In the genomic region with DNA sequence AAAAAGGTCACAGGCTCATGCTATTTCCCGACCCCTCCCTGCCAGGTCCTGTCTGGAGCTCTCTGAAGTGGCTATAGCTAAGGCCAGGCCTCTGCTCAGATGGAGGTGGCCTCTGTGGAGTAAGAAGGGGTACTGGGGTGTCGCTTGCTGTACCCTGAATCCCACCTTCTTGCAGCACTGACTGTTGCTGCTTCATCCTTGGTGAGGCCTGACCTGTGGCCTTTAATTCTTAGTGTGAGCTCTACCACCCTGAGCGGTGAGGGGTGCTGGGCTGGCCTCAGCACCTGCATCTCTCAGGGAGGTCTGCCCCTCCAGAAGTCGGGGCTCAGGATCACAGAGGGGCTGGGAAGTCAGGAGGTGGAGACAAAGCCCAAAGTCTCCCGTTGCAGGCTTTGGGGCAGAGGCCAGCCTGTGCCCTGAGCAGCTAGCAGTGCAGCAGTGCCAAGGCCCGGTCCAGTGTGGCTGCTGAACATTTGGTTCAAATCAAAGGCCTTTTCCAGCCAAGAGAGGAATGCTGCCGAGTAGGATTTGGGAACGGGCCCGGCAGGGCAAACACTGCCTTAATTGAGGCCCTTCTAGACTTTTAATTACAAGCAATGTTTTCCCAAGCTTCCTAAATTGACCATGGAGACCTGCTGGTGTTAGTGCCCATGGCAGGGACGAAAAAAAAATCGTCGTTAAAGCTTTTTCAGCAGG, we compare ENCODE assay signal across 1 cellular context.
TF ChIP-seq lines count a peak whose summit lies in the region.

No MANE protein-coding gene starts in this region.

TF ChIP-seq in HepG2, 621 proteins besides CTCF, POLR2A, EP300 and RAD21 (continued from another document and continues in another):
- TF ChIP-seq, protein P1, sequence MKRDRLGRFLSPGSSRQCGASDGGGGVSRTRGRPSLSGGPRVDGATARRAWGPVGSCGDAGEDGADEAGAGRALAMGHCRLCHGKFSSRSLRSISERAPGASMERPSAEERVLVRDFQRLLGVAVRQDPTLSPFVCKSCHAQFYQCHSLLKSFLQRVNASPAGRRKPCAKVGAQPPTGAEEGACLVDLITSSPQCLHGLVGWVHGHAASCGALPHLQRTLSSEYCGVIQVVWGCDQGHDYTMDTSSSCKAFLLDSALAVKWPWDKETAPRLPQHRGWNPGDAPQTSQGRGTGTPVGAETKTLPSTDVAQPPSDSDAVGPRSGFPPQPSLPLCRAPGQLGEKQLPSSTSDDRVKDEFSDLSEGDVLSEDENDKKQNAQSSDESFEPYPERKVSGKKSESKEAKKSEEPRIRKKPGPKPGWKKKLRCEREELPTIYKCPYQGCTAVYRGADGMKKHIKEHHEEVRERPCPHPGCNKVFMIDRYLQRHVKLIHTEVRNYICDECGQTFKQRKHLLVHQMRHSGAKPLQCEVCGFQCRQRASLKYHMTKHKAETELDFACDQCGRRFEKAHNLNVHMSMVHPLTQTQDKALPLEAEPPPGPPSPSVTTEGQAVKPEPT (CRISPR knock-in tag; IDR thresholded peaks at IDR 0.05; ENCODE audit: low read depth): no peak
- TF ChIP-seq NFRKB (IDR thresholded peaks at IDR 0.05): no peak
- 0 out of 2 replicates have a peak, but pooled peaks have one; percentile 7 for TF ChIP-seq FOXC1 (CRISPR knock-in tag; IDR thresholded peaks at IDR 0.05; ENCODE audit: borderline replicate concordance)
- TF ChIP-seq ZNF558 (CRISPR knock-in tag; IDR thresholded peaks at IDR 0.05; ENCODE audit: borderline replicate concordance): no peak
- TF ChIP-seq ATAD3A (CRISPR knock-in tag; IDR thresholded peaks at IDR 0.05): 0 out of 2 replicates have a peak, but pooled peaks have one; percentile 44
- TF ChIP-seq ZNF552 (CRISPR knock-in tag; IDR thresholded peaks at IDR 0.05; ENCODE audit: borderline replicate concordance): no peak
- TF ChIP-seq PAWR (CRISPR knock-in tag; IDR thresholded peaks at IDR 0.05; ENCODE audit: borderline replicate concordance): no peak
- TF ChIP-seq, protein P2, sequence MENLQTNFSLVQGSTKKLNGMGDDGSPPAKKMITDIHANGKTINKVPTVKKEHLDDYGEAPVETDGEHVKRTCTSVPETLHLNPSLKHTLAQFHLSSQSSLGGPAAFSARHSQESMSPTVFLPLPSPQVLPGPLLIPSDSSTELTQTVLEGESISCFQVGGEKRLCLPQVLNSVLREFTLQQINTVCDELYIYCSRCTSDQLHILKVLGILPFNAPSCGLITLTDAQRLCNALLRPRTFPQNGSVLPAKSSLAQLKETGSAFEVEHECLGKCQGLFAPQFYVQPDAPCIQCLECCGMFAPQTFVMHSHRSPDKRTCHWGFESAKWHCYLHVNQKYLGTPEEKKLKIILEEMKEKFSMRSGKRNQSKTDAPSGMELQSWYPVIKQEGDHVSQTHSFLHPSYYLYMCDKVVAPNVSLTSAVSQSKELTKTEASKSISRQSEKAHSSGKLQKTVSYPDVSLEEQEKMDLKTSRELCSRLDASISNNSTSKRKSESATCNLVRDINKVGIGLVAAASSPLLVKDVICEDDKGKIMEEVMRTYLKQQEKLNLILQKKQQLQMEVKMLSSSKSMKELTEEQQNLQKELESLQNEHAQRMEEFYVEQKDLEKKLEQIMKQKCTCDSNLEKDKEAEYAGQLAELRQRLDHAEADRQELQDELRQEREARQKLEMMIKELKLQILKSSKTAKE (CRISPR knock-in tag; IDR thresholded peaks at IDR 0.05; ENCODE audit: borderline replicate concordance): no peak
- TF ChIP-seq PLRG1 (conservative IDR thresholded peaks at IDR 0.05): no peak
- no peak for TF ChIP-seq ZNF101 (CRISPR knock-in tag; IDR thresholded peaks at IDR 0.05; ENCODE audit: borderline replicate concordance, low read depth)
- TF ChIP-seq ZFP36 (IDR thresholded peaks at IDR 0.05; ENCODE audit: borderline replicate concordance, low read depth, low read length, partially characterized antibody): no peak
- TF ChIP-seq, protein P3, sequence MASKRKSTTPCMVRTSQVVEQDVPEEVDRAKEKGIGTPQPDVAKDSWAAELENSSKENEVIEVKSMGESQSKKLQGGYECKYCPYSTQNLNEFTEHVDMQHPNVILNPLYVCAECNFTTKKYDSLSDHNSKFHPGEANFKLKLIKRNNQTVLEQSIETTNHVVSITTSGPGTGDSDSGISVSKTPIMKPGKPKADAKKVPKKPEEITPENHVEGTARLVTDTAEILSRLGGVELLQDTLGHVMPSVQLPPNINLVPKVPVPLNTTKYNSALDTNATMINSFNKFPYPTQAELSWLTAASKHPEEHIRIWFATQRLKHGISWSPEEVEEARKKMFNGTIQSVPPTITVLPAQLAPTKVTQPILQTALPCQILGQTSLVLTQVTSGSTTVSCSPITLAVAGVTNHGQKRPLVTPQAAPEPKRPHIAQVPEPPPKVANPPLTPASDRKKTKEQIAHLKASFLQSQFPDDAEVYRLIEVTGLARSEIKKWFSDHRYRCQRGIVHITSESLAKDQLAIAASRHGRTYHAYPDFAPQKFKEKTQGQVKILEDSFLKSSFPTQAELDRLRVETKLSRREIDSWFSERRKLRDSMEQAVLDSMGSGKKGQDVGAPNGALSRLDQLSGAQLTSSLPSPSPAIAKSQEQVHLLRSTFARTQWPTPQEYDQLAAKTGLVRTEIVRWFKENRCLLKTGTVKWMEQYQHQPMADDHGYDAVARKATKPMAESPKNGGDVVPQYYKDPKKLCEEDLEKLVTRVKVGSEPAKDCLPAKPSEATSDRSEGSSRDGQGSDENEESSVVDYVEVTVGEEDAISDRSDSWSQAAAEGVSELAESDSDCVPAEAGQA (IDR thresholded peaks at IDR 0.05; ENCODE audit: low read depth): no peak
- TF ChIP-seq, protein P3 (CRISPR knock-in tag; IDR thresholded peaks at IDR 0.05; ENCODE audit: borderline replicate concordance): no peak
- TF ChIP-seq ZBTB3 (CRISPR knock-in tag; IDR thresholded peaks at IDR 0.05; ENCODE audit: borderline replicate concordance, low read depth): no peak
- TF ChIP-seq, protein P4, sequence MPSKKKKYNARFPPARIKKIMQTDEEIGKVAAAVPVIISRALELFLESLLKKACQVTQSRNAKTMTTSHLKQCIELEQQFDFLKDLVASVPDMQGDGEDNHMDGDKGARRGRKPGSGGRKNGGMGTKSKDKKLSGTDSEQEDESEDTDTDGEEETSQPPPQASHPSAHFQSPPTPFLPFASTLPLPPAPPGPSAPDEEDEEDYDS (CRISPR knock-in tag; IDR thresholded peaks at IDR 0.05): no peak
- no peak for TF ChIP-seq ZNF350 (CRISPR knock-in tag; IDR thresholded peaks at IDR 0.05; ENCODE audit: borderline replicate concordance, low read depth)
- peak; percentile 45; the same call in 1 of the 2 replicates for TF ChIP-seq ZNF768 (CRISPR knock-in tag; IDR thresholded peaks at IDR 0.05)
- TF ChIP-seq ZBTB7B (CRISPR knock-in tag; IDR thresholded peaks at IDR 0.05): no peak; the same call in 1 of the 2 replicates
- no peak for TF ChIP-seq ETV6 (CRISPR knock-in tag; conservative IDR thresholded peaks at IDR 0.05)
- TF ChIP-seq KLF16 (CRISPR knock-in tag; IDR thresholded peaks at IDR 0.05): no peak
- TF ChIP-seq KAT2B (IDR thresholded peaks at IDR 0.05; ENCODE audit: borderline replicate concordance, low read depth, low read length): no peak
- TF ChIP-seq, protein P5, sequence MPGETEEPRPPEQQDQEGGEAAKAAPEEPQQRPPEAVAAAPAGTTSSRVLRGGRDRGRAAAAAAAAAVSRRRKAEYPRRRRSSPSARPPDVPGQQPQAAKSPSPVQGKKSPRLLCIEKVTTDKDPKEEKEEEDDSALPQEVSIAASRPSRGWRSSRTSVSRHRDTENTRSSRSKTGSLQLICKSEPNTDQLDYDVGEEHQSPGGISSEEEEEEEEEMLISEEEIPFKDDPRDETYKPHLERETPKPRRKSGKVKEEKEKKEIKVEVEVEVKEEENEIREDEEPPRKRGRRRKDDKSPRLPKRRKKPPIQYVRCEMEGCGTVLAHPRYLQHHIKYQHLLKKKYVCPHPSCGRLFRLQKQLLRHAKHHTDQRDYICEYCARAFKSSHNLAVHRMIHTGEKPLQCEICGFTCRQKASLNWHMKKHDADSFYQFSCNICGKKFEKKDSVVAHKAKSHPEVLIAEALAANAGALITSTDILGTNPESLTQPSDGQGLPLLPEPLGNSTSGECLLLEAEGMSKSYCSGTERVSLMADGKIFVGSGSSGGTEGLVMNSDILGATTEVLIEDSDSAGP (CRISPR knock-in tag; IDR thresholded peaks at IDR 0.05; ENCODE audit: borderline replicate concordance): no peak
- no peak; the same call in 1 of the 2 replicates for TF ChIP-seq ZNF839 (CRISPR knock-in tag; IDR thresholded peaks at IDR 0.05; ENCODE audit: borderline replicate concordance)
- TF ChIP-seq, protein P6, sequence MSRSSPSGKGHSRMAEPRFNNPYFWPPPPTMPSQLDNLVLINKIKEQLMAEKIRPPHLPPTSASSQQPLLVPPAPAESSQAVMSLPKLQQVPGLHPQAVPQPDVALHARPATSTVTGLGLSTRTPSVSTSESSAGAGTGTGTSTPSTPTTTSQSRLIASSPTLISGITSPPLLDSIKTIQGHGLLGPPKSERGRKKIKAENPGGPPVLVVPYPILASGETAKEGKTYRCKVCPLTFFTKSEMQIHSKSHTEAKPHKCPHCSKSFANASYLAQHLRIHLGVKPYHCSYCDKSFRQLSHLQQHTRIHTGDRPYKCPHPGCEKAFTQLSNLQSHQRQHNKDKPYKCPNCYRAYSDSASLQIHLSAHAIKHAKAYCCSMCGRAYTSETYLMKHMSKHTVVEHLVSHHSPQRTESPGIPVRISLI (CRISPR knock-in tag; IDR thresholded peaks at IDR 0.05; ENCODE audit: borderline replicate concordance): no peak
- TF ChIP-seq SAP130 (CRISPR knock-in tag; IDR thresholded peaks at IDR 0.05; ENCODE audit: low read depth): no peak; the same call in none of the 2 replicates
- TF ChIP-seq SNRNP70 (IDR thresholded peaks at IDR 0.05; ENCODE audit: low read depth, low read length): no peak
- TF ChIP-seq ZNF746 (CRISPR knock-in tag; IDR thresholded peaks at IDR 0.05): no peak
- TF ChIP-seq CAMTA2 (CRISPR knock-in tag; IDR thresholded peaks at IDR 0.05; ENCODE audit: borderline replicate concordance): no peak
- TF ChIP-seq ZEB1 (IDR thresholded peaks at IDR 0.05; ENCODE audit: insufficient replicate concordance, low read depth): no peak
- TF ChIP-seq, protein P7, sequence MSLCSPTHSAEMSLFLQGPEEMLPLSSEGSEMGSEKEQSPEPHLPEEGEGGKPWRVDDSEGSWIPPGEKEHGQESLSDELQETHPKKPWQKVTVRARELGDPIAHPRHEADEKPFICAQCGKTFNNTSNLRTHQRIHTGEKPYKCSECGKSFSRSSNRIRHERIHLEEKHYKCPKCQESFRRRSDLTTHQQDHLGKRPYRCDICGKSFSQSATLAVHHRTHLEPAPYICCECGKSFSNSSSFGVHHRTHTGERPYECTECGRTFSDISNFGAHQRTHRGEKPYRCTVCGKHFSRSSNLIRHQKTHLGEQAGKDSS (CRISPR knock-in tag; IDR thresholded peaks at IDR 0.05; ENCODE audit: borderline replicate concordance, low read depth): 0 out of 2 replicates have a peak, but pooled peaks have one; percentile 11
- no peak for TF ChIP-seq NR3C1 (CRISPR knock-in tag; IDR thresholded peaks at IDR 0.05)
- TF ChIP-seq, protein P8, sequence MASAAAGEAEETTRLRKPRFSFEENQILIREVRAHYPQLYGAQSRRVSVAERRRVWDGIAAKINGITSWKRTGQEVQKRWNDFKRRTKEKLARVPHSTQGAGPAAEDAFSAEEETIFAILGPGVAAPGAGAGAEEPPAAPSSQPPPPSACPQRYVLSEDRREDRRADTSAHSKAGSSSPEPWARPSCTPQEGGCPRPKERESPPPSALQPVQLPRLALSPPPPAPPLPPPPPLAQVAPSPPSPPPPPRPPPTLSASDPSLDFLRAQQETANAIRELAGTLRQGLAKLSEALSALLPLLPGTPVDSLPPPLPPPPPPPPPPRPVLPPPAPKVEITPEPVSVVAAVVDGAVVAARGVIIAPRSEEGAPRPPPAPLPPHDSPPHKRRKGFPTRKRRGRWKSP (CRISPR knock-in tag; IDR thresholded peaks at IDR 0.05): no peak
- no peak for TF ChIP-seq SPEN (CRISPR knock-in tag; IDR thresholded peaks at IDR 0.05; ENCODE audit: low read depth)
- TF ChIP-seq ZNF160 (CRISPR knock-in tag; IDR thresholded peaks at IDR 0.05): 0 out of 2 replicates have a peak, but pooled peaks have one; percentile 10
- TF ChIP-seq, protein P9, sequence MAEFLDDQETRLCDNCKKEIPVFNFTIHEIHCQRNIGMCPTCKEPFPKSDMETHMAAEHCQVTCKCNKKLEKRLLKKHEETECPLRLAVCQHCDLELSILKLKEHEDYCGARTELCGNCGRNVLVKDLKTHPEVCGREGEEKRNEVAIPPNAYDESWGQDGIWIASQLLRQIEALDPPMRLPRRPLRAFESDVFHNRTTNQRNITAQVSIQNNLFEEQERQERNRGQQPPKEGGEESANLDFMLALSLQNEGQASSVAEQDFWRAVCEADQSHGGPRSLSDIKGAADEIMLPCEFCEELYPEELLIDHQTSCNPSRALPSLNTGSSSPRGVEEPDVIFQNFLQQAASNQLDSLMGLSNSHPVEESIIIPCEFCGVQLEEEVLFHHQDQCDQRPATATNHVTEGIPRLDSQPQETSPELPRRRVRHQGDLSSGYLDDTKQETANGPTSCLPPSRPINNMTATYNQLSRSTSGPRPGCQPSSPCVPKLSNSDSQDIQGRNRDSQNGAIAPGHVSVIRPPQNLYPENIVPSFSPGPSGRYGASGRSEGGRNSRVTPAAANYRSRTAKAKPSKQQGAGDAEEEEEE (CRISPR knock-in tag; IDR thresholded peaks at IDR 0.05; ENCODE audit: borderline replicate concordance): no peak
- no peak for TF ChIP-seq MAFK (conservative IDR thresholded peaks at IDR 0.05 in 1 of 2, IDR thresholded peaks at IDR 0.05 in 1 of 2; ENCODE audit: low read length in 2 of 2)
- TF ChIP-seq ZNF282 (IDR thresholded peaks at IDR 0.05; ENCODE audit: partially characterized antibody): no peak
- TF ChIP-seq ZNF326 (CRISPR knock-in tag; IDR thresholded peaks at IDR 0.05; ENCODE audit: borderline replicate concordance): 0 out of 2 replicates have a peak, but pooled peaks have one; percentile 25
- TF ChIP-seq, protein P10, sequence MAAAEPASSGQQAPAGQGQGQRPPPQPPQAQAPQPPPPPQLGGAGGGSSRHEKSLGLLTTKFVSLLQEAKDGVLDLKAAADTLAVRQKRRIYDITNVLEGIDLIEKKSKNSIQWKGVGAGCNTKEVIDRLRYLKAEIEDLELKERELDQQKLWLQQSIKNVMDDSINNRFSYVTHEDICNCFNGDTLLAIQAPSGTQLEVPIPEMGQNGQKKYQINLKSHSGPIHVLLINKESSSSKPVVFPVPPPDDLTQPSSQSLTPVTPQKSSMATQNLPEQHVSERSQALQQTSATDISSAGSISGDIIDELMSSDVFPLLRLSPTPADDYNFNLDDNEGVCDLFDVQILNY (CRISPR knock-in tag; conservative IDR thresholded peaks at IDR 0.05): no peak
- no peak for TF ChIP-seq SOX6 (IDR thresholded peaks at IDR 0.05)
- TF ChIP-seq SOX6 (CRISPR knock-in tag; IDR thresholded peaks at IDR 0.05): no peak
- TF ChIP-seq DMAP1 (CRISPR knock-in tag; IDR thresholded peaks at IDR 0.05): no peak
- no peak for TF ChIP-seq KLF6 (CRISPR knock-in tag; IDR thresholded peaks at IDR 0.05)
